21 cellular contexts compared by ENCODE assay signal in genomic region chr1:212228076-212228475, GRCh38.
"Had no signal": no experiment of that assay in that cellular context is flagged by ENCODE, and none has a peak within 500 bp of the region (broad histone marks: within the 10 kb centered on the region; RNA-seq: fewer than 3 reads in every experiment).

No MANE protein-coding gene starts in this region.

- H3K4me2 ChIP-seq: neural progenitor cell had no signal

- H3K36me3 Mint-ChIP-seq: activated naive CD4-positive, alpha-beta T cell treated with anti-CD3 and anti-CD28 coated beads, Interleukin-2, amount 50 U/mL, for 24 hours; neural progenitor cell; WTC11 had no signal

- H3K27me3 Mint-ChIP-seq: activated CD4-positive, alpha-beta T cell treated with anti-CD3 and anti-CD28 coated beads for 36 hours; activated naive CD4-positive, alpha-beta T cell treated with anti-CD3 and anti-CD28 coated beads, Interleukin-2, amount 50 U/mL, for 24 hours; dendritic cell treated with granulocyte-macrophage colony-stimulating factor and Interleukin-4, amounts not matched to agents 40 ng/mL and 50 ng/mL, for 4 days had no signal

- DNase-seq: activated CD4-positive, alpha-beta T cell treated with anti-CD3 and anti-CD28 coated beads for 36 hours; activated CD4-positive, alpha-beta T cell treated with anti-CD3 and anti-CD28 coated beads, Interleukin-2, amount 50 U/mL, for 48 hours; activated gamma-delta T cell; adrenal gland; effector CD8-positive, alpha-beta T cell; foreskin keratinocyte; hippocampal formation; islet precursor cell; psoas muscle; right cardiac atrium; stimulated activated naive CD8-positive, alpha-beta T cell treated with anti-CD3 and anti-CD28 coated beads, Interleukin-15, Interleukin-2, amounts not matched to agents 100 U/mL and 50 U/mL, for 24 hours had no signal

- H3K4me1 ChIP-seq: adrenal gland, foreskin keratinocyte had no signal

- ATAC-seq: activated CD4-positive, alpha-beta T cell treated with anti-CD3 and anti-CD28 coated beads for 36 hours; esophagus mucosa; foreskin keratinocyte; psoas muscle; right cardiac atrium; stimulated activated naive CD8-positive, alpha-beta T cell treated with anti-CD3 and anti-CD28 coated beads, Interleukin-15, Interleukin-2, amounts not matched to agents 100 U/mL and 50 U/mL, for 24 hours; WTC11 had no signal

- H3K9me3 ChIP-seq: adrenal gland, psoas muscle, tibial nerve had no signal

- H3K4me3 Mint-ChIP-seq: activated CD4-positive, alpha-beta T cell treated with anti-CD3 and anti-CD28 coated beads for 36 hours; activated naive CD4-positive, alpha-beta T cell treated with anti-CD3 and anti-CD28 coated beads, Interleukin-2, amount 50 U/mL, for 24 hours; dendritic cell treated with granulocyte-macrophage colony-stimulating factor and Interleukin-4, amounts not matched to agents 40 ng/mL and 50 ng/mL, for 4 days; neural progenitor cell; WTC11 had no signal

- H3K4me3 ChIP-seq: adrenal gland, cardiac muscle cell, neural progenitor cell, psoas muscle, skin epidermis, tibial nerve had no signal

- H3K27ac ChIP-seq: adrenal gland, cardiac muscle cell, foreskin keratinocyte, neural progenitor cell, psoas muscle, skin epidermis, tibial nerve had no signal

- H3K36me3 ChIP-seq: adrenal gland, cardiac muscle cell, neural progenitor cell, tibial nerve had no signal

- H3K9me3 Mint-ChIP-seq: activated naive CD4-positive, alpha-beta T cell treated with anti-CD3 and anti-CD28 coated beads, Interleukin-2, amount 50 U/mL, for 24 hours; dendritic cell treated with granulocyte-macrophage colony-stimulating factor and Interleukin-4, amounts not matched to agents 40 ng/mL and 50 ng/mL, for 4 days had no signal

- FAIRE-seq: TTC549, urothelium cell line had no signal

- H3K27me3 ChIP-seq: adrenal gland, cardiac muscle cell, neural progenitor cell, tibial nerve had no signal

- H3K27ac Mint-ChIP-seq: activated CD4-positive, alpha-beta T cell treated with anti-CD3 and anti-CD28 coated beads for 36 hours; activated naive CD4-positive, alpha-beta T cell treated with anti-CD3 and anti-CD28 coated beads, Interleukin-2, amount 50 U/mL, for 24 hours; dendritic cell treated with granulocyte-macrophage colony-stimulating factor and Interleukin-4, amounts not matched to agents 40 ng/mL and 50 ng/mL, for 4 days; neural progenitor cell; WTC11 had no signal
